In genomic region chr15:84120845-84121381, GRCh38 we compare ENCODE assay signal across 7 cellular contexts.
A peak's percentile ranks its signal among the peaks of the same experiment; 100 is the strongest.
DNase-seq lines count a peak whose midpoint lies in the region; ATAC-seq and TF ChIP-seq lines count a peak whose summit lies in the region.
"Not testable (repeated sequence)": the region's sequence is repeated elsewhere in the genome, so short reads cannot be mapped to it uniquely, and the experiment has no call there.

No MANE protein-coding gene starts in this region.

- peak; percentile 50 for ATAC-seq in Right ventricle myocardium superior (ENCODE audit: poor library complexity)

- TF ChIP-seq CTCF in RWPE1 (conservative IDR thresholded peaks at IDR 0.05; ENCODE audit: low read depth); MCF 10A (IDR thresholded peaks at IDR 0.05; ENCODE audit: unreplicated experiment); fibroblast of pulmonary artery (IDR thresholded peaks at IDR 0.05; ENCODE audit: low read length, missing control alignments); mesothelial cell of epicardium (IDR thresholded peaks at IDR 0.05; ENCODE audit: unreplicated experiment): not testable (repeated sequence)

- not testable (repeated sequence) for H3K4me1 Mint-ChIP-seq in MCF 10A (ENCODE audit: insufficient read depth, unreplicated experiment); mesothelial cell of epicardium

- peak overlapping the region; percentile 54 for H3K27ac ChIP-seq in RWPE1

- not testable (repeated sequence) for H3K9me3 Mint-ChIP-seq in MCF 10A (ENCODE audit: unreplicated experiment); mesothelial cell of epicardium

- POLR2A ChIA-PET in RWPE1 (lab: Yijun Ruan, JAX; ENCODE audit: low non-redundant PET), result interaction anchor here (1.0 kb wide), 1 partner anchor 9 kb away, joined by 4 read pairs; no protein-coding TSS in a partner anchor
- POLR2A ChIA-PET in MCF 10A (lab: Yijun Ruan, JAX), result not testable (repeated sequence)

- CTCF ChIA-PET in RWPE1 (lab: Yijun Ruan, JAX), result interaction anchor here (0.6 kb wide), 1 partner anchor 40 kb away, joined by 3 read pairs; no protein-coding TSS in a partner anchor
- CTCF ChIA-PET in MCF 10A (lab: Yijun Ruan, JAX), result interaction anchor here (0.7 kb wide), 1 partner anchor 27 kb away, joined by 4 read pairs; no protein-coding TSS in a partner anchor

- intact Hi-C loops in MCF 10A (cut with micrococcal nuclease); Right ventricle myocardium superior (cut with DNase I): not testable (repeated sequence)

- not testable (repeated sequence) for H3K4me3 ChIP-seq in fibroblast of pulmonary artery (replicated peaks; ENCODE audit: low read depth, low read length)

- H3K27ac Mint-ChIP-seq in MCF 10A (ENCODE audit: low read depth, unreplicated experiment), result not testable (repeated sequence)
- peak overlapping the region; percentile 26 for H3K27ac Mint-ChIP-seq in mesothelial cell of epicardium

- not testable (repeated sequence) for H3K36me3 Mint-ChIP-seq in MCF 10A (ENCODE audit: insufficient read depth, unreplicated experiment); mesothelial cell of epicardium

- not testable (repeated sequence) for H3K4me3 Mint-ChIP-seq in MCF 10A (ENCODE audit: unreplicated experiment); mesothelial cell of epicardium

- BruUV-seq in MCF 10A (replicated peaks; lab: Mats Ljungman, UMichigan), result not testable (repeated sequence)

- DNase-seq in EH (ENCODE audit: low read depth), result peak; percentile 7
- not testable (repeated sequence) for DNase-seq in RWPE1 (ENCODE audit: low spot score); Right ventricle myocardium superior; mesothelial cell of epicardium (ENCODE audit: low spot score in 2 of 2, unreplicated experiment in 2 of 2)
- DNase-seq in MCF 10A (ENCODE audit: unreplicated experiment), result peak; percentile 25
- DNase-seq in fibroblast of pulmonary artery (ENCODE audit: low read depth), result peak; percentile 3
- DNase-seq in iris pigment epithelial cell (ENCODE audit: low read depth), result peak; percentile 41

- not testable (repeated sequence) for H3K27me3 Mint-ChIP-seq in MCF 10A (ENCODE audit: insufficient read depth, unreplicated experiment)
- H3K27me3 Mint-ChIP-seq in mesothelial cell of epicardium (ENCODE audit: low read depth), result peaks cover 30% of the 10 kb centered on the region
